12 cellular contexts compared by ENCODE assay signal in the genomic region with DNA sequence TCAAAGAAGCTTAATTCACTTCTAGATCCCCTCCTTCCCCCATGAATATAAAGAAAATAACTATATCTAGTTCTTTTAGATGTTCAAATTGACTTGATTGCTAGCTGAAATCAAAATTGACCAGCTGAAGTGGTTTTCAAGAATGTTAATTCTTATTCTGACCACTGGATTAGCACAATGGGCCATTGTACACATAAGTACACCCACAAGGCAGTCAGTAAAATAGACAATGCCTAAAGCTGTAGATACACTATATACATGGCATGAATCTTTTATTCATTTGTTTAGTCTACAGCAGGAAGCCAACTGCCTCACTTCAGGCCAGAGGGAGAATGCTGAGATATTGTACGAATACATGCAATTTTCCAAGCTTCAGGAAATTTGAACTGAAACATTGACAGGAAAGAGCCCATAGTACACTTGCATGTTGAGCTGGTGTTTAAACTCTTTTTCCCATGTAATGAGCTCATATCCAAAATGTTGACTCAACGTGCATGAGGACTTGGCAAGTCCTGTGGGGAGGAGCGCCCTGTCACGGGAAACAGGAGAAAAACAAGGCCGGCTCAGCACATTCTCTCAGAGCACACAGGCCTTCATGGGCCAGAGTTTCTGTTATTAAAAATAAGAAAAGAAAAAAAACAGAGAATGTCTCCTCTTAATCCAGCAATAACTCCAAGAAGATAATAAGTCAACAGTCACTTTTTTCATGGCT.
DNase-seq lines count a peak whose midpoint lies in the region; ATAC-seq, FAIRE-seq and TF ChIP-seq lines count a peak whose summit lies in the region.
"Had no signal": no experiment of that assay in that cellular context is flagged by ENCODE, and none has a peak within 500 bp of the region (broad histone marks: within the 10 kb centered on the region; RNA-seq: fewer than 3 reads in every experiment).

No MANE protein-coding gene starts in this region.

- peak overlapping the region in 1 of 2 donors; percentile 55 for H3K9ac ChIP-seq in liver (ENCODE audit: low read depth in 1 of 2, low read length in 2 of 2)
- no peak overlapping the region for H3K9ac ChIP-seq in HepG2 (ENCODE audit: insufficient read depth, low read depth, low read length)

- H3K27me3 ChIP-seq in liver (ENCODE audit: control insufficient read depth in 4 of 4, insufficient read depth in 4 of 4, low read length in 3 of 4): no peaks in the 10 kb centered on the region
- peaks cover 0 to 8% of the 10 kb centered on the region in 2 experiments; a peak in 2 of 5 replicates for H3K27me3 ChIP-seq in HepG2 (ENCODE audit: control insufficient read depth in 1 of 2, insufficient read depth in 2 of 2, low read length in 2 of 2)

- no peak for ATAC-seq in HepG2
- no peak for ATAC-seq in HG02852 (IDR thresholded peaks at IDR 0.05; ENCODE audit: unreplicated experiment)

- no peak for DNase-seq in HepG2 (ENCODE audit: low spot score)
- peak; percentile 99 for DNase-seq in fibroblast of peridontal ligament (ENCODE audit: extremely low read depth)
- DNase-seq in NCI-H1930 (lab: John Stamatoyannopoulos, UW): no peak
- DNase-seq in RCC 7860 (ENCODE audit: low spot score): no peak
- no peak for DNase-seq in SIG-M5 treated with dmso at 0.1 percent for 504 hours (lab: John Stamatoyannopoulos, UW; ENCODE audit: unreplicated experiment)
- DNase-seq: activated naive CD8-positive, alpha-beta T cell treated with anti-CD3 and anti-CD28 coated beads for 36 hours; AML-193; NCI-H2171; stimulated activated CD4-positive, alpha-beta T cell treated with anti-CD3 and anti-CD28 coated beads, Interleukin-1b, Interleukin-23, amount 100 ng/mL, for 48 hours had no signal

- intact Hi-C loops in HepG2 (cut with micrococcal nuclease; ENCODE audit: unreplicated experiment): no loop called here

- H3K27ac ChIP-seq in liver (ENCODE audit: low read depth in 1 of 2, low read length in 2 of 2): peak overlapping the region; percentile 82 to 83
- no peak overlapping the region for H3K27ac ChIP-seq in HepG2 (ENCODE audit: extremely low read length, insufficient read depth, low read length)

- no peak for TF ChIP-seq EP300 in HepG2 (IDR thresholded peaks at IDR 0.05; ENCODE audit: low read depth in 2 of 2, low read length in 2 of 2)
- no peak for TF ChIP-seq EP300 in HepG2 (CRISPR knock-in tag; IDR thresholded peaks at IDR 0.05; ENCODE audit: borderline replicate concordance)

- no TSS peak for BruUV-seq in HepG2 (replicated peaks; lab: Mats Ljungman, UMichigan)

- H3K9me3 Mint-ChIP-seq in nephron: no peaks in the 10 kb centered on the region
- H3K9me3 Mint-ChIP-seq: activated naive CD8-positive, alpha-beta T cell treated with anti-CD3 and anti-CD28 coated beads for 36 hours had no signal

- peak overlapping the region; percentile 44 to 95 (median 76) for H3K27ac Mint-ChIP-seq in nephron
- H3K27ac Mint-ChIP-seq: activated naive CD8-positive, alpha-beta T cell treated with anti-CD3 and anti-CD28 coated beads for 36 hours had no signal

- H4K20me1 ChIP-seq in HepG2 (ENCODE audit: insufficient read depth, low read length): no peaks in the 10 kb centered on the region

- TF ChIP-seq POLR2A in HepG2 (IDR thresholded peaks at IDR 0.05; ENCODE audit: insufficient read depth in 1 of 2, low read depth in 2 of 2, low read length in 2 of 2): no peak

- CTCF ChIA-PET in HepG2 (lab: Yijun Ruan, JAX; ENCODE audit: low intra/inter-chr PET ratio, low total read pairs): no interaction called here

- in situ Hi-C loops in HepG2 (cut with HindIII; ENCODE audit: extremely low pct_ligation_motif_present, low pct_unique_long_range_greater_than_20kb): no loop called here

- TF ChIP-seq RAD21 in liver (IDR thresholded peaks at IDR 0.05): peak; percentile 40 to 55
- no peak for TF ChIP-seq RAD21 in HepG2 (CRISPR knock-in tag; IDR thresholded peaks at IDR 0.05)

- no peaks in the 10 kb centered on the region for H3K36me3 Mint-ChIP-seq in nephron (ENCODE audit: low read depth)
- H3K36me3 Mint-ChIP-seq: activated naive CD8-positive, alpha-beta T cell treated with anti-CD3 and anti-CD28 coated beads for 36 hours had no signal

- peaks cover 55% of the 10 kb centered on the region for H3K4me1 Mint-ChIP-seq in nephron

- H3K36me3 ChIP-seq in liver (ENCODE audit: control insufficient read depth in 4 of 4, insufficient read depth in 3 of 4, low read depth in 1 of 4, low read length in 3 of 4) (no peaks in the 10 kb centered on the region), HepG2 (replicated peaks in 1 of 2; ENCODE audit: control insufficient read depth in 1 of 2, insufficient read depth in 2 of 2, low read length in 2 of 2) (no peaks in the 10 kb centered on the region)

- no peaks in the 10 kb centered on the region for H3K27me3 Mint-ChIP-seq in nephron (ENCODE audit: low read depth)

- no peak for FAIRE-seq in HepG2 (lab: Jason Lieb, UNC)
- no peak for FAIRE-seq in RCC 7860 (lab: Jason Lieb, UNC)

- H3K4me2 ChIP-seq in HepG2 (ENCODE audit: low read depth, low read length): no peak overlapping the region

- POLR2A ChIA-PET in HepG2 (lab: Yijun Ruan, JAX): no interaction called here

- H3K4me1 ChIP-seq in liver (ENCODE audit: control insufficient read depth in 4 of 4, insufficient read depth in 4 of 4, low read length in 3 of 4) (peaks cover 2 to 10% (median 4%) of the 10 kb centered on the region in 4 donors), HepG2 (ENCODE audit: insufficient read depth, low read length) (no peaks in the 10 kb centered on the region)

- H3K79me2 ChIP-seq in HepG2 (ENCODE audit: insufficient read depth, low read length): no peaks in the 10 kb centered on the region

- H3K9me3 ChIP-seq in liver (ENCODE audit: control insufficient read depth in 4 of 4, low read length in 3 of 4) (no peaks in the 10 kb centered on the region), HepG2 (ENCODE audit: low read length) (no peaks in the 10 kb centered on the region)

- H3K4me3 Mint-ChIP-seq in nephron: no peak overlapping the region
- H3K4me3 Mint-ChIP-seq: activated naive CD8-positive, alpha-beta T cell treated with anti-CD3 and anti-CD28 coated beads for 36 hours had no signal

- TF ChIP-seq CTCF in liver (IDR thresholded peaks at IDR 0.05; ENCODE audit: low read depth, low read length, missing input control): no peak
- TF ChIP-seq CTCF in HepG2 (CRISPR knock-in tag; IDR thresholded peaks at IDR 0.05): no peak
- no peak for TF ChIP-seq CTCF in nephron (IDR thresholded peaks at IDR 0.05; ENCODE audit: unreplicated experiment in 3 of 3)

- WGBS in liver: 24% methylated on average over 5 of the region's 5 CpGs
- WGBS in HepG2 (ENCODE audit: low lambda C conversion rate): 12% methylated on average over 5 of the region's 5 CpGs

- no peak overlapping the region for H3K4me3 ChIP-seq in liver (ENCODE audit: low read depth in 1 of 3, low read length in 3 of 3)
- no peak overlapping the region for H3K4me3 ChIP-seq in HepG2 (replicated peaks in 1 of 3; ENCODE audit: insufficient read depth in 1 of 3, low read depth in 2 of 3, low read length in 3 of 3)

- no peak overlapping the region for H2AFZ ChIP-seq in HepG2 (ENCODE audit: low read length)

TF ChIP-seq in liver, 16 proteins besides CTCF, POLR2A, EP300 and RAD21 (continues in another document):
- TF ChIP-seq, protein P1, sequence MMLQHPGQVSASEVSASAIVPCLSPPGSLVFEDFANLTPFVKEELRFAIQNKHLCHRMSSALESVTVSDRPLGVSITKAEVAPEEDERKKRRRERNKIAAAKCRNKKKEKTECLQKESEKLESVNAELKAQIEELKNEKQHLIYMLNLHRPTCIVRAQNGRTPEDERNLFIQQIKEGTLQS (IDR thresholded peaks at IDR 0.05): peak; percentile 23
- peak; percentile 44 for TF ChIP-seq FOXA1 (IDR thresholded peaks at IDR 0.05)
- peak; percentile 26 to 58 for TF ChIP-seq HNF4A (conservative IDR thresholded peaks at IDR 0.05)
- TF ChIP-seq RXRA (IDR thresholded peaks at IDR 0.05): peak in 1 of 2 donors; percentile 58
- TF ChIP-seq YY1 (IDR thresholded peaks at IDR 0.05): peak; percentile 84
- no peak for TF ChIP-seq HNF4G (IDR thresholded peaks at IDR 0.05)

TF ChIP-seq in HepG2, 621 proteins besides CTCF, POLR2A, EP300 and RAD21 (continues in another document):
- TF ChIP-seq, protein P2, sequence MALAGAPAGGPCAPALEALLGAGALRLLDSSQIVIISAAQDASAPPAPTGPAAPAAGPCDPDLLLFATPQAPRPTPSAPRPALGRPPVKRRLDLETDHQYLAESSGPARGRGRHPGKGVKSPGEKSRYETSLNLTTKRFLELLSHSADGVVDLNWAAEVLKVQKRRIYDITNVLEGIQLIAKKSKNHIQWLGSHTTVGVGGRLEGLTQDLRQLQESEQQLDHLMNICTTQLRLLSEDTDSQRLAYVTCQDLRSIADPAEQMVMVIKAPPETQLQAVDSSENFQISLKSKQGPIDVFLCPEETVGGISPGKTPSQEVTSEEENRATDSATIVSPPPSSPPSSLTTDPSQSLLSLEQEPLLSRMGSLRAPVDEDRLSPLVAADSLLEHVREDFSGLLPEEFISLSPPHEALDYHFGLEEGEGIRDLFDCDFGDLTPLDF (CRISPR knock-in tag; IDR thresholded peaks at IDR 0.05): no peak
- no peak for TF ChIP-seq ZFX (CRISPR knock-in tag; IDR thresholded peaks at IDR 0.05; ENCODE audit: low read depth)
- no peak for TF ChIP-seq SSRP1 (CRISPR knock-in tag; IDR thresholded peaks at IDR 0.05)
